In the genomic region with DNA sequence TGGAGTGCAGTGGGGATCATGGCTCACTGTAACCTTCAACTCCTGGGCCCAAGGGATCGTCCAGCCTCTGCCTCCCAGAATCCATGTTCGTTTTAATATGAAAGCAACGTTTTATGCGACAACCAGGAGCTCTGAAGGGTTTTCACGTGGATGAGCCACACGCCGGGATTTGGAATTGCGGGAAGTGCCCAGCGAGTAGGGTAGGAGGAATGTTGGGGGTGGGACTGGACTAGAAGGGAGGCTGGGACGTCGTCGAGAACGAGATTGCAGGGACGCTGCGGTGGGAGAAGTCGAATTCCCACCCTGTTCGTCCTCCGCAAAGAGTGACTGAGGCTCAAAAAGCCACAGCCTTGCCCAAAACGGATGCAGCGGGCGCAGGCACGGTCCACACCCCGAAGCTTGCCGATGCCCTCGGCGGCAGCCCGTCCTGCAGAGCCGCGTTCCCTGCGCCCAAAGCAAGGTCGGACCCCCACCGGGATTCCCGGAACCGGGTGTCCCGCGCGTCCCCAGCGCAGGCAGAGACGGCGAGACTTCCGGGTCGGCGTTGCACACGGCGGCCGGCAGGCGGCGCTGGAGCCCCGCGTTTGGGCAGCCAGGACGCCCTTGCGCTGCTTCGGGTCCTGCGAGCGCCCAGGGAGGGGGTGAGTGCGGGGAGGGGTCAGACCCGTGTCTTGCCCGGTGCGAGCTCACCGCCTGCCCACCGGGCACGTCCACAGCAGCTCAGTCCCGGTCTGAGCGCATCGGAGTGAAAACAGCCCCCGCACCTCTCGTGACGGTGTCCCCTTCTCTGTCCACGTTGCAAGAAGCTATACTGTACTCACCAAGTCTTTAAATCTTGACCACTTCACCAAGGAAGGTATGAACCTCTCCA, we compare ENCODE assay signal across 8 cellular contexts.
A peak's percentile ranks its signal among the peaks of the same experiment; 100 is the strongest.
DNase-seq lines count a peak whose midpoint lies in the region; ATAC-seq and TF ChIP-seq lines count a peak whose summit lies in the region.

No MANE protein-coding gene starts in this region.

- H3K9me3 ChIP-seq in H9 (ENCODE audit: control insufficient read depth, low read depth, low read length) (no peaks in the 10 kb centered on the region), T-helper 17 cell (ENCODE audit: control insufficient read depth, low read length, poor library complexity, severe bottlenecking) (no peaks in the 10 kb centered on the region), aorta (ENCODE audit: control insufficient read depth, low read length) (no peaks in the 10 kb centered on the region)

- H3K4me1 Mint-ChIP-seq in H9 (peaks cover 4 to 9% of the 10 kb centered on the region in 2 experiments), T-helper 17 cell (peaks cover 6% of the 10 kb centered on the region)

- no peak overlapping the region for H2BK15ac ChIP-seq in H9 (ENCODE audit: low read depth, low read length)

- peak overlapping the region; percentile 87 for H3K14ac ChIP-seq in H9 (ENCODE audit: insufficient read depth, low read length)

- H2BK5ac ChIP-seq in H9 (ENCODE audit: insufficient read length, low read length): no peak overlapping the region

- H4K8ac ChIP-seq in H9 (replicated peaks; ENCODE audit: insufficient read length, low read depth, low read length): no peak overlapping the region

- H2BK12ac ChIP-seq in H9 (ENCODE audit: insufficient read length, low read depth, low read length): no peak overlapping the region

- H2AFZ ChIP-seq in H9 (ENCODE audit: low read length): peak overlapping the region; percentile 25

- no peak overlapping the region for H3K23ac ChIP-seq in H9 (ENCODE audit: insufficient read length, low read depth, low read length)

- ATAC-seq in T-helper 17 cell: peak; percentile 91
- ATAC-seq in aorta (ENCODE audit: low FRiP score): peak; percentile 93

- H3K9ac ChIP-seq in H9 (ENCODE audit: extremely low read depth, insufficient read length, low read length): peak overlapping the region; percentile 58

- H3K27me3 ChIP-seq in H9 (ENCODE audit: insufficient read depth, low read length): no peaks in the 10 kb centered on the region
- H3K27me3 ChIP-seq in aorta (ENCODE audit: control insufficient read depth in 1 of 2, insufficient read depth in 2 of 2, low read length in 1 of 2): peaks cover 0 to 3% of the 10 kb centered on the region in 2 donors

- DNase-seq in H9: peak; percentile 91
- DNase-seq in MV-4-11 (lab: John Stamatoyannopoulos, UW): peak; percentile 46
- DNase-seq in T-helper 17 cell: peak; percentile 75 to 79 (median 78)
- DNase-seq in hepatic stellate cell (ENCODE audit: low spot score): peak; percentile 73
- DNase-seq in renal cortical epithelial cell (ENCODE audit: low read depth): peak; percentile 21
- DNase-seq in aorta: peak; percentile 86 to 94

- no peak overlapping the region for H4K91ac ChIP-seq in H9 (ENCODE audit: insufficient read length, low read depth, low read length)

- peak overlapping the region; percentile 20 for H4K5ac ChIP-seq in H9 (ENCODE audit: insufficient read length, low read depth, low read length)

- no peaks in the 10 kb centered on the region for H3K9me3 Mint-ChIP-seq in H9

- H3K4me3 Mint-ChIP-seq in H9: peak overlapping the region; percentile 69 to 85
- H3K4me3 Mint-ChIP-seq in T-helper 17 cell: peak overlapping the region; percentile 89

- H3K27ac Mint-ChIP-seq in H9 (peak overlapping the region in 1 of 3 experiments; percentile 42; a peak in 1 of 7 replicates), T-helper 17 cell (peak overlapping the region; percentile 87)

- H3K27me3 Mint-ChIP-seq in H9 (ENCODE audit: low read depth) (peaks cover 19% of the 10 kb centered on the region), T-helper 17 cell (peaks cover 20% of the 10 kb centered on the region)

- H3K56ac ChIP-seq in H9 (ENCODE audit: insufficient read length, low read depth, low read length): no peak overlapping the region

- H3K23me2 ChIP-seq in H9 (ENCODE audit: insufficient read length, low read depth, low read length, poor library complexity, severe bottlenecking): peaks cover 10% of the 10 kb centered on the region

- H3K4me3 ChIP-seq in aorta (ENCODE audit: low read length in 2 of 2): peak overlapping the region; percentile 63 to 66

- H3K36me3 ChIP-seq in aorta (ENCODE audit: control insufficient read depth in 1 of 2, insufficient read depth in 2 of 2, low read length in 1 of 2): no peaks in the 10 kb centered on the region

- TF ChIP-seq POLR2A in GM10847 (IDR thresholded peaks at IDR 0.05; ENCODE audit: extremely low read depth, insufficient read length): peak; percentile 57

- no CpG with 5 or more reads among the region's 69 CpGs for WGBS in H9 (ENCODE audit: extremely low coverage, insufficient read length, low lambda C conversion rate)
- 1% methylated on average over 64 to 69 of the region's 69 CpGs for WGBS in aorta, 2 donors

- intact Hi-C loops in aorta (cut with DNase I): loop anchor here (1.0 to 2.0 kb wide), 2 partner anchors 31 to 33 kb away; no protein-coding TSS in a partner anchor

- no peak overlapping the region for H2AK5ac ChIP-seq in H9 (ENCODE audit: insufficient read length, low read length)

- TF ChIP-seq CTCF in H9 (conservative IDR thresholded peaks at IDR 0.05): peak; percentile 99

- no peak overlapping the region for H2BK20ac ChIP-seq in H9 (ENCODE audit: low read depth, low read length, poor library complexity, severe bottlenecking)

- H3K79me2 ChIP-seq in H9 (ENCODE audit: insufficient read depth, low read length): no peaks in the 10 kb centered on the region

- H3T11ph ChIP-seq in H9 (ENCODE audit: low read length): no peak overlapping the region

- peak overlapping the region; percentile 87 for H3K18ac ChIP-seq in H9 (ENCODE audit: insufficient read length, low read depth, low read length)

- no peak overlapping the region for H3K27ac ChIP-seq in H9 (ENCODE audit: insufficient read length, low read depth, low read length)
- peak overlapping the region; percentile 70 for H3K27ac ChIP-seq in angular gyrus (ENCODE audit: low read depth, low read length)
- H3K27ac ChIP-seq in aorta (ENCODE audit: low read depth in 1 of 2, low read length in 2 of 2): peak overlapping the region in 1 of 2 donors; percentile 41

- no peak overlapping the region for H3K4ac ChIP-seq in H9 (ENCODE audit: low read depth, low read length)

- H3K4me2 ChIP-seq in H9 (ENCODE audit: insufficient read depth, insufficient read length, low read length): peak overlapping the region; percentile 97

- no peaks in the 10 kb centered on the region for H4K20me1 ChIP-seq in H9 (ENCODE audit: control insufficient read depth, insufficient read depth, insufficient read length)

- no peaks in the 10 kb centered on the region for H3K4me1 ChIP-seq in H9 (ENCODE audit: insufficient read depth, low read length)
- no peaks in the 10 kb centered on the region for H3K4me1 ChIP-seq in aorta (ENCODE audit: control insufficient read depth in 1 of 2, insufficient read depth in 2 of 2, low read length in 2 of 2)

- H3K36me3 Mint-ChIP-seq in H9 (ENCODE audit: insufficient read depth in 1 of 3, low read depth in 3 of 3) (no peaks in the 10 kb centered on the region), T-helper 17 cell (ENCODE audit: low read depth) (no peaks in the 10 kb centered on the region)

- no peaks in the 10 kb centered on the region for H3K79me1 ChIP-seq in H9 (ENCODE audit: insufficient read depth, low read depth, low read length, poor library complexity, severe bottlenecking)

- H2BK120ac ChIP-seq in H9 (ENCODE audit: low read depth, low read length, poor library complexity, severe bottlenecking): no peak overlapping the region

Comparison
In these comparisons a context has a peak if more than half of its experiments do, and no peak if none do; other contexts are left out.
1. DNase-seq: peak in every context shown above with its lines; median percentile 91 in H9; 90 in aorta; 78 in T-helper 17 cell; 73 in hepatic stellate cell; 46 in MV-4-11; 21 in renal cortical epithelial cell.